In the genomic region with DNA sequence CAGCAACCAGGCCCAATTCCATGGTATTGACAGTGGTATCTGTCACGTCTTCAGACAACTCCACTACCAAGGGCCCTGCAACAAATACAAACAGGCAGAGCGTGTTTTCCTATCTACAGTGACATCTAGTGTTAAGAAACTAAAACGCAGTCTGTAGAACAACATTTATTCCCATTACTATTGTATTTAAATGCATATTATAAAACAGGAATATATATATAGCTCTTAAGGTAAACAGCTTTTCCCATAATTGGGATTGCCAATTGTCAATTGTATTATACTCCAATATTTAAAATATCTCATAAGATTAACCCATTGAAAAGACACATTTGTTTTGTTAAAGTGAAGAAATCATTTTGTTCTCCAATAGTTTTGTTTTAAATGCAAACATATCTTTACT, we compare ENCODE assay signal across 9 cellular contexts.
DNase-seq lines count a peak whose midpoint lies in the region; ATAC-seq, FAIRE-seq and TF ChIP-seq lines count a peak whose summit lies in the region.
"Had no signal": no experiment of that assay in that cellular context is flagged by ENCODE, and none has a peak within 500 bp of the region (broad histone marks: within the 10 kb centered on the region; RNA-seq: fewer than 3 reads in every experiment).

No MANE protein-coding gene starts in this region.

- H3K4me2 ChIP-seq in K562 (ENCODE audit: insufficient read depth, low read length) = no peak overlapping the region

- H4K20me1 ChIP-seq in K562 (replicated peaks; ENCODE audit: control insufficient read depth, insufficient read depth, low read length) = no peaks in the 10 kb centered on the region
- H4K20me1 ChIP-seq: BLaER1 treated with 17β-estradiol and CSF1 and Interleukin-3, amounts not matched to agents 10 nM and 100 nM had no signal

- CTCF ChIA-PET in K562 (lab: Yijun Ruan, JAX; ENCODE audit: low intra/inter-chr PET ratio) = interaction anchor here (0.5 to 1.1 kb wide), 3 partner anchors 95 to 197 kb away, joined by 3 to 7 read pairs (median 3); no protein-coding TSS in a partner anchor

- H3K36me3 ChIP-seq in K562 (ENCODE audit: control insufficient read depth, insufficient read depth, low read length) (no peaks in the 10 kb centered on the region), tibial nerve (peaks cover 0 to 17% (median 0%) of the 10 kb centered on the region in 3 donors)

- no peaks in the 10 kb centered on the region for H3K9me3 ChIP-seq in K562 (replicated peaks; ENCODE audit: control insufficient read depth, insufficient read depth, low read depth, low read length)
- H3K9me3 ChIP-seq in tibial nerve = no peaks in the 10 kb centered on the region

- H3K27me3 ChIP-seq in K562 (ENCODE audit: control insufficient read depth in 2 of 2, insufficient read depth in 2 of 2, low read length in 2 of 2) (no peaks in the 10 kb centered on the region), tibial nerve (no peaks in the 10 kb centered on the region)
- H3K27me3 ChIP-seq: BLaER1 treated with 17β-estradiol and CSF1 and Interleukin-3, amounts not matched to agents 10 nM and 100 nM had no signal

- no peak overlapping the region for H3K9ac ChIP-seq in K562 (ENCODE audit: insufficient read depth in 1 of 2, low read depth in 2 of 2, low read length in 2 of 2)

- H3K27ac ChIP-seq in K562 (ENCODE audit: extremely low read depth, low read depth, low read length) = no peak overlapping the region
- H3K27ac ChIP-seq in tibial nerve = no peak overlapping the region

- TF ChIP-seq POLR2A in K562 (conservative IDR thresholded peaks at IDR 0.05) (no peak), tibial nerve (IDR thresholded peaks at IDR 0.05) (no peak)

- DNase-seq in NCI-H510A treated with DMSO at 0.1 percent for 48 hours (lab: John Stamatoyannopoulos, UW) (peak; percentile 82), NCI-H510A (lab: John Stamatoyannopoulos, UW) (no peak), NCI-H226 (peak; percentile 2), K562 (ENCODE audit: extremely low read depth in 1 of 4, low spot score in 3 of 4) (peak; percentile 23 to 49 (median 26)), inferior parietal cortex (ENCODE audit: extremely low spot score) (peak; percentile 85), tibial nerve (ENCODE audit: low spot score in 2 of 2) (no peak)
- no peak for DNase-seq in stimulated activated CD4-positive, alpha-beta T cell treated with anti-CD3 and anti-CD28 coated beads, Interleukin-4, amount 100 ng/mL, for 1 hour

- TF ChIP-seq EP300 in K562 (IDR thresholded peaks at IDR 0.05; ENCODE audit: low read length) (no peak), tibial nerve (IDR thresholded peaks at IDR 0.05) (no peak)

- H2AFZ ChIP-seq in K562 (ENCODE audit: low read depth, low read length) = no peak overlapping the region

- POLR2A ChIA-PET in K562 (lab: Yijun Ruan, JAX) = no interaction called here

- FAIRE-seq in K562 (lab: Jason Lieb, UNC) = peak; percentile 40

- TF ChIP-seq CTCF in K562 (IDR thresholded peaks at IDR 0.05 in 2 of 3, conservative IDR thresholded peaks at IDR 0.05 in 1 of 3; ENCODE audit: insufficient read depth in 2 of 3, low read depth in 1 of 3, low read length in 3 of 3) (peak; percentile 25 to 68 (median 51); a peak in 5 of 6 replicates), tibial nerve (IDR thresholded peaks at IDR 0.05) (peak; percentile 58 to 72 (median 59))

- peak; percentile 54 to 73 for TF ChIP-seq RAD21 in K562 (CRISPR knock-in tag; conservative IDR thresholded peaks at IDR 0.05 in 1 of 2, IDR thresholded peaks at IDR 0.05 in 1 of 2)

- peak; percentile 74 for ATAC-seq in HG02885 (IDR thresholded peaks at IDR 0.05; ENCODE audit: poor library complexity, unreplicated experiment)
- peak; percentile 70 for ATAC-seq in K562

- H3K4me3 ChIP-seq in K562 (no peak overlapping the region), tibial nerve (no peak overlapping the region)
- H3K4me3 ChIP-seq: BLaER1 treated with 17β-estradiol and CSF1 and Interleukin-3, amounts not matched to agents 10 nM and 100 nM had no signal

- WGBS in K562 (ENCODE audit: insufficient coverage, low coverage, missing lambda C conversion rate) = 0% methylated on average over 2 of the region's 3 CpGs
- 4 to 6% methylated on average over 3 of the region's 3 CpGs for WGBS in tibial nerve, 2 donors

- no peaks in the 10 kb centered on the region for H3K9me1 ChIP-seq in K562 (ENCODE audit: control insufficient read depth, insufficient read depth, low read length)

- H3K79me2 ChIP-seq in K562 (ENCODE audit: control insufficient read depth, insufficient read depth, low read length) = no peaks in the 10 kb centered on the region

- in situ Hi-C loops in K562 (cut with MboI) = no loop called here

- H3K4me1 ChIP-seq in K562 (replicated peaks in 1 of 2; ENCODE audit: control insufficient read depth in 2 of 2, insufficient read depth in 2 of 2, low read length in 2 of 2) (peaks cover 0 to 18% of the 10 kb centered on the region in 2 experiments; a peak in 2 of 5 replicates), tibial nerve (peaks cover 0 to 26% (median 2%) of the 10 kb centered on the region in 4 donors)

- BruUV-seq in K562 (replicated peaks; lab: Mats Ljungman, UMichigan) = no TSS peak

- intact Hi-C loops in K562 (cut with micrococcal nuclease) = loop anchor here (1.0 to 10.0 kb wide), 3 partner anchors 124 to 769 kb away; no protein-coding TSS in a partner anchor

TF ChIP-seq in K562, 482 proteins besides CTCF, POLR2A, EP300 and RAD21:
- no peak for TF ChIP-seq BHLHE40 (IDR thresholded peaks at IDR 0.05; ENCODE audit: low read length)
- TF ChIP-seq, protein P1, sequence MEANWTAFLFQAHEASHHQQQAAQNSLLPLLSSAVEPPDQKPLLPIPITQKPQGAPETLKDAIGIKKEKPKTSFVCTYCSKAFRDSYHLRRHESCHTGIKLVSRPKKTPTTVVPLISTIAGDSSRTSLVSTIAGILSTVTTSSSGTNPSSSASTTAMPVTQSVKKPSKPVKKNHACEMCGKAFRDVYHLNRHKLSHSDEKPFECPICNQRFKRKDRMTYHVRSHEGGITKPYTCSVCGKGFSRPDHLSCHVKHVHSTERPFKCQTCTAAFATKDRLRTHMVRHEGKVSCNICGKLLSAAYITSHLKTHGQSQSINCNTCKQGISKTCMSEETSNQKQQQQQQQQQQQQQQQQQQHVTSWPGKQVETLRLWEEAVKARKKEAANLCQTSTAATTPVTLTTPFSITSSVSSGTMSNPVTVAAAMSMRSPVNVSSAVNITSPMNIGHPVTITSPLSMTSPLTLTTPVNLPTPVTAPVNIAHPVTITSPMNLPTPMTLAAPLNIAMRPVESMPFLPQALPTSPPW (CRISPR knock-in tag; IDR thresholded peaks at IDR 0.05) = no peak
- no peak for TF ChIP-seq RBM39 (optimal IDR thresholded peaks at IDR 0.05; ENCODE audit: low read depth, low read length)
- no peak for TF ChIP-seq MAFK (IDR thresholded peaks at IDR 0.05; ENCODE audit: low read length)
- no peak for TF ChIP-seq KDM5B (IDR thresholded peaks at IDR 0.05; ENCODE audit: insufficient replicate concordance, low read depth, low read length)
- TF ChIP-seq, protein P2, sequence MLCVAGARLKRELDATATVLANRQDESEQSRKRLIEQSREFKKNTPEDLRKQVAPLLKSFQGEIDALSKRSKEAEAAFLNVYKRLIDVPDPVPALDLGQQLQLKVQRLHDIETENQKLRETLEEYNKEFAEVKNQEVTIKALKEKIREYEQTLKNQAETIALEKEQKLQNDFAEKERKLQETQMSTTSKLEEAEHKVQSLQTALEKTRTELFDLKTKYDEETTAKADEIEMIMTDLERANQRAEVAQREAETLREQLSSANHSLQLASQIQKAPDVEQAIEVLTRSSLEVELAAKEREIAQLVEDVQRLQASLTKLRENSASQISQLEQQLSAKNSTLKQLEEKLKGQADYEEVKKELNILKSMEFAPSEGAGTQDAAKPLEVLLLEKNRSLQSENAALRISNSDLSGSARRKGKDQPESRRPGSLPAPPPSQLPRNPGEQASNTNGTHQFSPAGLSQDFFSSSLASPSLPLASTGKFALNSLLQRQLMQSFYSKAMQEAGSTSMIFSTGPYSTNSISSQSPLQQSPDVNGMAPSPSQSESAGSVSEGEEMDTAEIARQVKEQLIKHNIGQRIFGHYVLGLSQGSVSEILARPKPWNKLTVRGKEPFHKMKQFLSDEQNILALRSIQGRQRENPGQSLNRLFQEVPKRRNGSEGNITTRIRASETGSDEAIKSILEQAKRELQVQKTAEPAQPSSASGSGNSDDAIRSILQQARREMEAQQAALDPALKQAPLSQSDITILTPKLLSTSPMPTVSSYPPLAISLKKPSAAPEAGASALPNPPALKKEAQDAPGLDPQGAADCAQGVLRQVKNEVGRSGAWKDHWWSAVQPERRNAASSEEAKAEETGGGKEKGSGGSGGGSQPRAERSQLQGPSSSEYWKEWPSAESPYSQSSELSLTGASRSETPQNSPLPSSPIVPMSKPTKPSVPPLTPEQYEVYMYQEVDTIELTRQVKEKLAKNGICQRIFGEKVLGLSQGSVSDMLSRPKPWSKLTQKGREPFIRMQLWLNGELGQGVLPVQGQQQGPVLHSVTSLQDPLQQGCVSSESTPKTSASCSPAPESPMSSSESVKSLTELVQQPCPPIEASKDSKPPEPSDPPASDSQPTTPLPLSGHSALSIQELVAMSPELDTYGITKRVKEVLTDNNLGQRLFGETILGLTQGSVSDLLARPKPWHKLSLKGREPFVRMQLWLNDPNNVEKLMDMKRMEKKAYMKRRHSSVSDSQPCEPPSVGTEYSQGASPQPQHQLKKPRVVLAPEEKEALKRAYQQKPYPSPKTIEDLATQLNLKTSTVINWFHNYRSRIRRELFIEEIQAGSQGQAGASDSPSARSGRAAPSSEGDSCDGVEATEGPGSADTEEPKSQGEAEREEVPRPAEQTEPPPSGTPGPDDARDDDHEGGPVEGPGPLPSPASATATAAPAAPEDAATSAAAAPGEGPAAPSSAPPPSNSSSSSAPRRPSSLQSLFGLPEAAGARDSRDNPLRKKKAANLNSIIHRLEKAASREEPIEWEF (CRISPR knock-in tag; IDR thresholded peaks at IDR 0.05) = no peak
- no peak for TF ChIP-seq SREBF2 (CRISPR knock-in tag; IDR thresholded peaks at IDR 0.05)
- TF ChIP-seq STAT5B (CRISPR knock-in tag; IDR thresholded peaks at IDR 0.05) = no peak
- TF ChIP-seq HNRNPUL1 (IDR thresholded peaks at IDR 0.05; ENCODE audit: low read length) = no peak
- TF ChIP-seq SMARCA4 (IDR thresholded peaks at IDR 0.05) = no peak
- TF ChIP-seq, protein P3, sequence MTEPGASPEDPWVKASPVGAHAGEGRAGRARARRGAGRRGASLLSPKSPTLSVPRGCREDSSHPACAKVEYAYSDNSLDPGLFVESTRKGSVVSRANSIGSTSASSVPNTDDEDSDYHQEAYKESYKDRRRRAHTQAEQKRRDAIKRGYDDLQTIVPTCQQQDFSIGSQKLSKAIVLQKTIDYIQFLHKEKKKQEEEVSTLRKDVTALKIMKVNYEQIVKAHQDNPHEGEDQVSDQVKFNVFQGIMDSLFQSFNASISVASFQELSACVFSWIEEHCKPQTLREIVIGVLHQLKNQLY (CRISPR knock-in tag; conservative IDR thresholded peaks at IDR 0.05) = no peak
- no peak for TF ChIP-seq U2AF1 (optimal IDR thresholded peaks at IDR 0.05; ENCODE audit: low read depth, low read length)
TF ChIP-seq in K562: peak in this region for 0.

Comparison
In these comparisons a context has a peak if more than half of its experiments do, and no peak if none do; other contexts are left out.
1. DNase-seq: peak in NCI-H510A treated with DMSO at 0.1 percent for 48 hours (single experiment), NCI-H226 (single experiment), K562 (4 of 4) and inferior parietal cortex (single experiment); none in NCI-H510A (single experiment), tibial nerve (0 of 2) and stimulated activated CD4-positive, alpha-beta T cell treated with anti-CD3 and anti-CD28 coated beads, Interleukin-4, amount 100 ng/mL, for 1 hour (single experiment).